In the genomic region with DNA sequence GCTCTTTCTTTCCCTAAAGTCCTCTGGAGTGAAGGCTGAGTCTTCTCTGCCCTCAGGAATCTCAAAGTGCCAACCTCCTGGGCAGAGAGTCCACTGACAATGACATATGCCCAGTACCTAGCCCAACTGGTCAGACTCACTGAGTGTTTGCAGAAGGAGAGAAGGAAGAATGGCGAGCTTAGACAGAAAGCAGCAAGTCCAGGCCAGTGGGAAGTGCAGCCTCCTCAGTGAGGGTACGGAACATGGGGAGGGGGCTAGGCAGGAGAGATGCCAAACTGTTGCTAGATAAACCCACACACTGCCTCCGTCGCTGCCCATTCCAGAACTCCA, we compare ENCODE assay signal across 8 cellular contexts. TPM values are rescaled to one million over a fixed set of nuclear protein-coding genes. Genes with fewer than 3 reads are reported as not detected.
DNase-seq lines count a peak whose midpoint lies in the region; ATAC-seq, FAIRE-seq and TF ChIP-seq lines count a peak whose summit lies in the region.

No MANE protein-coding gene starts in this region.

- H3K9me3 ChIP-seq in HepG2 (ENCODE audit: low read length): no peaks in the 10 kb centered on the region
- no peaks in the 10 kb centered on the region for H3K9me3 ChIP-seq in tibial nerve

- 4% methylated on average over 4 of the region's 4 CpGs for WGBS in HepG2 (ENCODE audit: low lambda C conversion rate)
- 0 to 2% methylated on average over 2 to 4 of the region's 4 CpGs for WGBS in tibial nerve, 2 donors

- no peak for FAIRE-seq in HepG2 (lab: Jason Lieb, UNC)

- H3K27ac ChIP-seq in HepG2 (ENCODE audit: extremely low read length, insufficient read depth, low read length): peak overlapping the region; percentile 83
- peak overlapping the region; percentile 19 to 85 (median 82) for H3K27ac ChIP-seq in tibial nerve

- H3K4me3 ChIP-seq in HepG2 (replicated peaks in 1 of 3; ENCODE audit: insufficient read depth in 1 of 3, low read depth in 2 of 3, low read length in 3 of 3): peak overlapping the region; percentile 78 to 87 (median 79)
- peak overlapping the region; percentile 64 to 82 (median 70) for H3K4me3 ChIP-seq in tibial nerve

- H3K36me3 ChIP-seq in HepG2 (replicated peaks in 1 of 2; ENCODE audit: control insufficient read depth in 1 of 2, insufficient read depth in 2 of 2, low read length in 2 of 2) (peaks cover 14 to 29% of the 10 kb centered on the region in 2 experiments), tibial nerve (peaks cover 0 to 40% (median 0%) of the 10 kb centered on the region in 3 donors)

- H3K79me2 ChIP-seq in HepG2 (ENCODE audit: insufficient read depth, low read length): peaks cover 18% of the 10 kb centered on the region

- H3K27ac Mint-ChIP-seq in activated T-cell treated with anti-CD3 and anti-CD28 coated beads, Interleukin-2, amount 50 U/mL, for 24 hours: peak overlapping the region; percentile 98
- peak overlapping the region; percentile 95 for H3K27ac Mint-ChIP-seq in activated naive CD8-positive, alpha-beta T cell treated with anti-CD3 and anti-CD28 coated beads, Interleukin-2, amount 50 U/mL, for 24 hours

- H3K27me3 ChIP-seq in HepG2 (ENCODE audit: control insufficient read depth in 1 of 2, insufficient read depth in 2 of 2, low read length in 2 of 2): no peaks in the 10 kb centered on the region; a peak in 1 of 5 replicates
- no peaks in the 10 kb centered on the region for H3K27me3 ChIP-seq in tibial nerve

- TF ChIP-seq CTCF in HepG2 (CRISPR knock-in tag; IDR thresholded peaks at IDR 0.05): no peak
- TF ChIP-seq CTCF in tibial nerve (IDR thresholded peaks at IDR 0.05): no peak

- H3K36me3 Mint-ChIP-seq in activated T-cell treated with anti-CD3 and anti-CD28 coated beads, Interleukin-2, amount 50 U/mL, for 24 hours (ENCODE audit: low read depth): peaks cover 48% of the 10 kb centered on the region
- H3K36me3 Mint-ChIP-seq in activated naive CD8-positive, alpha-beta T cell treated with anti-CD3 and anti-CD28 coated beads, Interleukin-2, amount 50 U/mL, for 24 hours (ENCODE audit: low read depth): peaks cover 13% of the 10 kb centered on the region

- POLR2A ChIA-PET in HepG2 (lab: Yijun Ruan, JAX): interaction anchor here (0.7 to 2.3 kb wide), 12 partner anchors 8 to 323 kb away, joined by 3 to 8 read pairs (median 4); a partner anchor contains a TSS

- DNase-seq in activated T-cell treated with anti-CD3 and anti-CD28 coated beads, Interleukin-2, amount 50 U/mL, for 24 hours: no peak
- no peak for DNase-seq in activated T-cell treated with anti-CD3 and anti-CD28 coated beads, Interleukin-2, amount 50 U/mL, for 48 hours
- DNase-seq in activated naive CD8-positive, alpha-beta T cell treated with anti-CD3 and anti-CD28 coated beads, Interleukin-2, amount 50 U/mL, for 24 hours: no peak
- no peak for DNase-seq in HepG2 (ENCODE audit: low spot score)
- no peak for DNase-seq in tibial nerve (ENCODE audit: low spot score in 2 of 2)
- DNase-seq in activated CD8-positive, alpha-beta memory T cell treated with anti-CD3 and anti-CD28 coated beads, Interleukin-2, amount 50 U/mL, for 48 hours: no peak
- DNase-seq in foreskin melanocyte: no peak

- H3K9me3 Mint-ChIP-seq in activated T-cell treated with anti-CD3 and anti-CD28 coated beads, Interleukin-2, amount 50 U/mL, for 24 hours: no peaks in the 10 kb centered on the region
- no peaks in the 10 kb centered on the region for H3K9me3 Mint-ChIP-seq in activated naive CD8-positive, alpha-beta T cell treated with anti-CD3 and anti-CD28 coated beads, Interleukin-2, amount 50 U/mL, for 24 hours

- ATAC-seq in activated naive CD8-positive, alpha-beta T cell treated with anti-CD3 and anti-CD28 coated beads, Interleukin-2, amount 50 U/mL, for 24 hours: no peak
- peak; percentile 13; the same call in 2 of the 3 replicates for ATAC-seq in HepG2
- ATAC-seq in GM21528 (IDR thresholded peaks at IDR 0.05; ENCODE audit: low FRiP score, unreplicated experiment): no peak

- H3K27me3 Mint-ChIP-seq in activated T-cell treated with anti-CD3 and anti-CD28 coated beads, Interleukin-2, amount 50 U/mL, for 24 hours: no peaks in the 10 kb centered on the region
- no peaks in the 10 kb centered on the region for H3K27me3 Mint-ChIP-seq in activated naive CD8-positive, alpha-beta T cell treated with anti-CD3 and anti-CD28 coated beads, Interleukin-2, amount 50 U/mL, for 24 hours

- CTCF ChIA-PET in HepG2 (lab: Yijun Ruan, JAX; ENCODE audit: low intra/inter-chr PET ratio, low total read pairs): no interaction called here

- no peak overlapping the region for H2AFZ ChIP-seq in HepG2 (ENCODE audit: low read length)

- TF ChIP-seq EP300 in HepG2 (IDR thresholded peaks at IDR 0.05; ENCODE audit: low read depth in 2 of 2, low read length in 2 of 2) (no peak), HepG2 (CRISPR knock-in tag; IDR thresholded peaks at IDR 0.05; ENCODE audit: borderline replicate concordance) (peak; percentile 36; the same call in 1 of the 2 replicates), tibial nerve (IDR thresholded peaks at IDR 0.05) (no peak)

- no peak for TF ChIP-seq POLR2A in HepG2 (IDR thresholded peaks at IDR 0.05; ENCODE audit: insufficient read depth in 1 of 2, low read depth in 2 of 2, low read length in 2 of 2)
- no peak for TF ChIP-seq POLR2A in tibial nerve (IDR thresholded peaks at IDR 0.05)

- in situ Hi-C loops in HepG2 (cut with HindIII; ENCODE audit: extremely low pct_ligation_motif_present, low pct_unique_long_range_greater_than_20kb): no loop called here

- H3K4me3 Mint-ChIP-seq in activated T-cell treated with anti-CD3 and anti-CD28 coated beads, Interleukin-2, amount 50 U/mL, for 24 hours: peak overlapping the region; percentile 98
- H3K4me3 Mint-ChIP-seq in activated naive CD8-positive, alpha-beta T cell treated with anti-CD3 and anti-CD28 coated beads, Interleukin-2, amount 50 U/mL, for 24 hours: peak overlapping the region; percentile 96

- BruUV-seq in HepG2 (replicated peaks; lab: Mats Ljungman, UMichigan): TSS peak; percentile 66

- peaks cover 28% of the 10 kb centered on the region for H3K4me1 Mint-ChIP-seq in activated T-cell treated with anti-CD3 and anti-CD28 coated beads, Interleukin-2, amount 50 U/mL, for 24 hours (ENCODE audit: low read depth)
- peaks cover 19% of the 10 kb centered on the region for H3K4me1 Mint-ChIP-seq in activated naive CD8-positive, alpha-beta T cell treated with anti-CD3 and anti-CD28 coated beads, Interleukin-2, amount 50 U/mL, for 24 hours

- H3K9ac ChIP-seq in HepG2 (ENCODE audit: insufficient read depth, low read depth, low read length): peak overlapping the region; percentile 86

- no peak for TF ChIP-seq RAD21 in HepG2 (CRISPR knock-in tag; IDR thresholded peaks at IDR 0.05)

- H4K20me1 ChIP-seq in HepG2 (ENCODE audit: insufficient read depth, low read length): no peaks in the 10 kb centered on the region

- peaks cover 48% of the 10 kb centered on the region for H3K4me1 ChIP-seq in HepG2 (ENCODE audit: insufficient read depth, low read length)
- H3K4me1 ChIP-seq in tibial nerve: peaks cover 0 to 25% (median 12%) of the 10 kb centered on the region in 4 donors

- intact Hi-C loops in HepG2 (cut with micrococcal nuclease; ENCODE audit: unreplicated experiment): loop anchor here (2.0 kb wide), 1 partner anchor 24 kb away; a partner anchor contains a TSS

- peak overlapping the region; percentile 97 for H3K4me2 ChIP-seq in HepG2 (ENCODE audit: low read depth, low read length)

RNA-seq across cellular contexts. Expression of a gene that starts 0.7 kb away (rescaled TPM):
- 116 and 118 TPM in 2 replicates for total RNA-seq in HepG2 (2016; rRNA removed; fragmentation: Illumina TruSeq; extraction: Trizol)
- 32.5 and 33.1 TPM in 2 replicates for total RNA-seq in HepG2 (2016; cell fraction: cytosol; rRNA removed; fragmentation: Illumina TruSeq; extraction: Trizol; ENCODE audit: low read depth)
- total RNA-seq in HepG2 (2016; cell fraction: insoluble cytoplasmic fraction; rRNA removed; fragmentation: Illumina TruSeq; extraction: Trizol): 112 and 113 TPM in 2 replicates
- total RNA-seq in HepG2 (2016; cell fraction: membrane; rRNA removed; fragmentation: Illumina TruSeq; extraction: Trizol): 41.7 and 48.8 TPM in 2 replicates
- 80.6 and 103 TPM in 2 replicates for total RNA-seq in HepG2 (2016; cell fraction: nucleus; rRNA removed; fragmentation: Illumina TruSeq; extraction: Trizol)
- 86.9 and 118 TPM in 2 replicates for polyA plus RNA-seq in HepG2 (2011; rRNA removed)
- 65.5 and 68.0 TPM in 2 replicates for polyA plus RNA-seq in HepG2 (2011; cell fraction: cytosol; rRNA removed)
- 259 and 277 TPM in 2 replicates for polyA plus RNA-seq in HepG2 (2011; cell fraction: nucleus; rRNA removed)
- polyA plus RNA-seq in HepG2 (2012): 100 and 124 TPM in 2 replicates
- polyA plus RNA-seq in HepG2 (2016; cell fraction: cytosol; fragmentation: Illumina TruSeq; extraction: Trizol; ENCODE audit: low read depth): 7.1 and 8.4 TPM in 2 replicates
- polyA plus RNA-seq in HepG2 (2016; cell fraction: insoluble cytoplasmic fraction; fragmentation: Illumina TruSeq; extraction: Trizol; ENCODE audit: low read depth): 78.0 and 79.6 TPM in 2 replicates
- polyA plus RNA-seq in HepG2 (2016; cell fraction: membrane; fragmentation: Illumina TruSeq; extraction: Trizol; ENCODE audit: low read depth): 18.4 and 21.9 TPM in 2 replicates
- 147 and 170 TPM in 2 replicates for polyA plus RNA-seq in HepG2 (2016; cell fraction: nucleus; fragmentation: Illumina TruSeq; extraction: Trizol; ENCODE audit: insufficient read depth, low read depth)
- polyA minus RNA-seq in HepG2 (2011; rRNA and poly(A)+ RNA removed; ENCODE audit: low replicate concordance): 144 and 202 TPM in 2 replicates
- 69.7 and 91.8 TPM in 2 replicates for polyA minus RNA-seq in HepG2 (2011; cell fraction: cytosol; rRNA and poly(A)+ RNA removed)
- polyA minus RNA-seq in HepG2 (2011; cell fraction: nucleus; rRNA and poly(A)+ RNA removed): 113 and 132 TPM in 2 replicates
- 10 to 100 TPM; 51.7 to 87.3 (median 75.1) TPM for total RNA-seq in tibial nerve

RNA-seq across cellular contexts. Expression of a gene that starts 23.9 kb away (rescaled TPM):
- total RNA-seq in HepG2 (2016; rRNA removed; fragmentation: Illumina TruSeq; extraction: Trizol) (0.15 TPM in 1 of 2 replicates, not detected in the other), tibial nerve (not detected)
- not detected in 2 replicates for total RNA-seq in HepG2 (2016; cell fraction: cytosol; rRNA removed; fragmentation: Illumina TruSeq; extraction: Trizol; ENCODE audit: low read depth)
- total RNA-seq in HepG2 (2016; cell fraction: insoluble cytoplasmic fraction; rRNA removed; fragmentation: Illumina TruSeq; extraction: Trizol): not detected in 2 replicates
- not detected in 2 replicates for total RNA-seq in HepG2 (2016; cell fraction: membrane; rRNA removed; fragmentation: Illumina TruSeq; extraction: Trizol)
- total RNA-seq in HepG2 (2016; cell fraction: nucleus; rRNA removed; fragmentation: Illumina TruSeq; extraction: Trizol): not detected in 2 replicates
- 0.04 and 0.11 TPM in 2 replicates for polyA plus RNA-seq in HepG2 (2011; rRNA removed)
- polyA plus RNA-seq in HepG2 (2011; cell fraction: cytosol; rRNA removed): not detected in 2 replicates
- polyA plus RNA-seq in HepG2 (2011; cell fraction: nucleus; rRNA removed): 0.06 and 0.07 TPM in 2 replicates
- polyA plus RNA-seq in HepG2 (2012): 0.17 and 1.1 TPM in 2 replicates
- polyA plus RNA-seq in HepG2 (2016; cell fraction: cytosol; fragmentation: Illumina TruSeq; extraction: Trizol; ENCODE audit: low read depth): not detected in 2 replicates
- 0.08 TPM in 1 of 2 replicates, not detected in the other for polyA plus RNA-seq in HepG2 (2016; cell fraction: insoluble cytoplasmic fraction; fragmentation: Illumina TruSeq; extraction: Trizol; ENCODE audit: low read depth)
- not detected in 2 replicates for polyA plus RNA-seq in HepG2 (2016; cell fraction: membrane; fragmentation: Illumina TruSeq; extraction: Trizol; ENCODE audit: low read depth)
- polyA plus RNA-seq in HepG2 (2016; cell fraction: nucleus; fragmentation: Illumina TruSeq; extraction: Trizol; ENCODE audit: insufficient read depth, low read depth): not detected in 2 replicates
- not detected in 2 replicates for polyA minus RNA-seq in HepG2 (2011; rRNA and poly(A)+ RNA removed; ENCODE audit: low replicate concordance)
- 0.35 TPM in 1 of 2 replicates, not detected in the other for polyA minus RNA-seq in HepG2 (2011; cell fraction: cytosol; rRNA and poly(A)+ RNA removed)
- not detected in 2 replicates for polyA minus RNA-seq in HepG2 (2011; cell fraction: nucleus; rRNA and poly(A)+ RNA removed)

RNA-seq across cellular contexts. Expression of a gene that starts 28.3 kb away (rescaled TPM):
- total RNA-seq in HepG2 (2016; rRNA removed; fragmentation: Illumina TruSeq; extraction: Trizol): 0.20 and 0.58 TPM in 2 replicates
- 0.30 and 0.35 TPM in 2 replicates for total RNA-seq in HepG2 (2016; cell fraction: cytosol; rRNA removed; fragmentation: Illumina TruSeq; extraction: Trizol; ENCODE audit: low read depth)
- 0.22 and 0.58 TPM in 2 replicates for total RNA-seq in HepG2 (2016; cell fraction: insoluble cytoplasmic fraction; rRNA removed; fragmentation: Illumina TruSeq; extraction: Trizol)
- total RNA-seq in HepG2 (2016; cell fraction: membrane; rRNA removed; fragmentation: Illumina TruSeq; extraction: Trizol): 0.46 and 0.65 TPM in 2 replicates
- total RNA-seq in HepG2 (2016; cell fraction: nucleus; rRNA removed; fragmentation: Illumina TruSeq; extraction: Trizol): 0.28 and 0.34 TPM in 2 replicates
- polyA plus RNA-seq in HepG2 (2011; rRNA removed): 0.48 and 0.84 TPM in 2 replicates
- 0.56 and 0.97 TPM in 2 replicates for polyA plus RNA-seq in HepG2 (2011; cell fraction: cytosol; rRNA removed)
- polyA plus RNA-seq in HepG2 (2011; cell fraction: nucleus; rRNA removed): 0.35 and 0.62 TPM in 2 replicates
- 0.33 TPM in 1 of 2 replicates, not detected in the other for polyA plus RNA-seq in HepG2 (2012)
- polyA plus RNA-seq in HepG2 (2016; cell fraction: cytosol; fragmentation: Illumina TruSeq; extraction: Trizol; ENCODE audit: low read depth): 0.50 and 0.53 TPM in 2 replicates
- 0.17 and 0.28 TPM in 2 replicates for polyA plus RNA-seq in HepG2 (2016; cell fraction: insoluble cytoplasmic fraction; fragmentation: Illumina TruSeq; extraction: Trizol; ENCODE audit: low read depth)
- 0.20 and 0.35 TPM in 2 replicates for polyA plus RNA-seq in HepG2 (2016; cell fraction: membrane; fragmentation: Illumina TruSeq; extraction: Trizol; ENCODE audit: low read depth)
- 0.46 and 0.81 TPM in 2 replicates for polyA plus RNA-seq in HepG2 (2016; cell fraction: nucleus; fragmentation: Illumina TruSeq; extraction: Trizol; ENCODE audit: insufficient read depth, low read depth)
- 0.54 and 2.1 TPM in 2 replicates for polyA minus RNA-seq in HepG2 (2011; rRNA and poly(A)+ RNA removed; ENCODE audit: low replicate concordance)
- 0.49 TPM in 1 of 2 replicates, not detected in the other for polyA minus RNA-seq in HepG2 (2011; cell fraction: cytosol; rRNA and poly(A)+ RNA removed)
- polyA minus RNA-seq in HepG2 (2011; cell fraction: nucleus; rRNA and poly(A)+ RNA removed): not detected in 2 replicates
- total RNA-seq in tibial nerve: not detected

RNA-seq across cellular contexts. Expression of a gene that starts 30.6 kb away (rescaled TPM):
- total RNA-seq in HepG2 (2016; rRNA removed; fragmentation: Illumina TruSeq; extraction: Trizol) (39.8 and 89.7 TPM in 2 replicates), tibial nerve (10 to 100 TPM; 51.5 to 58.6 (median 53.5) TPM)
- total RNA-seq in HepG2 (2016; cell fraction: cytosol; rRNA removed; fragmentation: Illumina TruSeq; extraction: Trizol; ENCODE audit: low read depth): 19.0 and 21.2 TPM in 2 replicates
- 34.8 and 87.8 TPM in 2 replicates for total RNA-seq in HepG2 (2016; cell fraction: insoluble cytoplasmic fraction; rRNA removed; fragmentation: Illumina TruSeq; extraction: Trizol)
- total RNA-seq in HepG2 (2016; cell fraction: membrane; rRNA removed; fragmentation: Illumina TruSeq; extraction: Trizol): 36.4 and 39.1 TPM in 2 replicates
- total RNA-seq in HepG2 (2016; cell fraction: nucleus; rRNA removed; fragmentation: Illumina TruSeq; extraction: Trizol): 55.4 and 62.2 TPM in 2 replicates
- 74.3 and 79.0 TPM in 2 replicates for polyA plus RNA-seq in HepG2 (2011; rRNA removed)
- 56.3 and 67.1 TPM in 2 replicates for polyA plus RNA-seq in HepG2 (2011; cell fraction: cytosol; rRNA removed)
- 42.7 and 43.4 TPM in 2 replicates for polyA plus RNA-seq in HepG2 (2011; cell fraction: nucleus; rRNA removed)
- polyA plus RNA-seq in HepG2 (2012): 84.3 and 86.0 TPM in 2 replicates
- 12.5 and 13.5 TPM in 2 replicates for polyA plus RNA-seq in HepG2 (2016; cell fraction: cytosol; fragmentation: Illumina TruSeq; extraction: Trizol; ENCODE audit: low read depth)
- 124 and 144 TPM in 2 replicates for polyA plus RNA-seq in HepG2 (2016; cell fraction: insoluble cytoplasmic fraction; fragmentation: Illumina TruSeq; extraction: Trizol; ENCODE audit: low read depth)
- 26.1 and 30.0 TPM in 2 replicates for polyA plus RNA-seq in HepG2 (2016; cell fraction: membrane; fragmentation: Illumina TruSeq; extraction: Trizol; ENCODE audit: low read depth)
- 107 and 120 TPM in 2 replicates for polyA plus RNA-seq in HepG2 (2016; cell fraction: nucleus; fragmentation: Illumina TruSeq; extraction: Trizol; ENCODE audit: insufficient read depth, low read depth)
- 72.1 and 78.5 TPM in 2 replicates for polyA minus RNA-seq in HepG2 (2011; rRNA and poly(A)+ RNA removed; ENCODE audit: low replicate concordance)
- 44.7 and 45.6 TPM in 2 replicates for polyA minus RNA-seq in HepG2 (2011; cell fraction: cytosol; rRNA and poly(A)+ RNA removed)
- 55.0 and 55.2 TPM in 2 replicates for polyA minus RNA-seq in HepG2 (2011; cell fraction: nucleus; rRNA and poly(A)+ RNA removed)

RNA-seq across cellular contexts. Expression of a gene that starts 38.1 kb away (rescaled TPM):
- total RNA-seq in HepG2 (2016; rRNA removed; fragmentation: Illumina TruSeq; extraction: Trizol) (1.4 and 1.6 TPM in 2 replicates), tibial nerve (not detected)
- total RNA-seq in HepG2 (2016; cell fraction: cytosol; rRNA removed; fragmentation: Illumina TruSeq; extraction: Trizol; ENCODE audit: low read depth): 0.09 and 0.30 TPM in 2 replicates
- total RNA-seq in HepG2 (2016; cell fraction: insoluble cytoplasmic fraction; rRNA removed; fragmentation: Illumina TruSeq; extraction: Trizol): 1.4 and 1.9 TPM in 2 replicates
- total RNA-seq in HepG2 (2016; cell fraction: membrane; rRNA removed; fragmentation: Illumina TruSeq; extraction: Trizol): 0.77 and 0.93 TPM in 2 replicates
- 0.94 and 1.3 TPM in 2 replicates for total RNA-seq in HepG2 (2016; cell fraction: nucleus; rRNA removed; fragmentation: Illumina TruSeq; extraction: Trizol)
- polyA plus RNA-seq in HepG2 (2011; rRNA removed): 0.98 and 1.2 TPM in 2 replicates
- polyA plus RNA-seq in HepG2 (2011; cell fraction: cytosol; rRNA removed): 0.82 and 1.5 TPM in 2 replicates
- polyA plus RNA-seq in HepG2 (2011; cell fraction: nucleus; rRNA removed): 2.8 and 3.7 TPM in 2 replicates
- 0.66 and 0.96 TPM in 2 replicates for polyA plus RNA-seq in HepG2 (2012)
- polyA plus RNA-seq in HepG2 (2016; cell fraction: cytosol; fragmentation: Illumina TruSeq; extraction: Trizol; ENCODE audit: low read depth): 0.31 and 0.45 TPM in 2 replicates
- 1.3 and 1.4 TPM in 2 replicates for polyA plus RNA-seq in HepG2 (2016; cell fraction: insoluble cytoplasmic fraction; fragmentation: Illumina TruSeq; extraction: Trizol; ENCODE audit: low read depth)
- 0.61 and 0.62 TPM in 2 replicates for polyA plus RNA-seq in HepG2 (2016; cell fraction: membrane; fragmentation: Illumina TruSeq; extraction: Trizol; ENCODE audit: low read depth)
- polyA plus RNA-seq in HepG2 (2016; cell fraction: nucleus; fragmentation: Illumina TruSeq; extraction: Trizol; ENCODE audit: insufficient read depth, low read depth): 2.0 and 2.1 TPM in 2 replicates
- polyA minus RNA-seq in HepG2 (2011; rRNA and poly(A)+ RNA removed; ENCODE audit: low replicate concordance): 0.05 and 1.5 TPM in 2 replicates
- polyA minus RNA-seq in HepG2 (2011; cell fraction: cytosol; rRNA and poly(A)+ RNA removed): 0.35 and 0.40 TPM in 2 replicates
- polyA minus RNA-seq in HepG2 (2011; cell fraction: nucleus; rRNA and poly(A)+ RNA removed): 0.37 and 0.52 TPM in 2 replicates
